ENCODE assay signal across 25 cellular contexts in genomic region chr13:32354040-32354439, GRCh38.
DNase-seq lines count a peak whose midpoint lies in the region; ATAC-seq and TF ChIP-seq lines count a peak whose summit lies in the region.
"Had no signal": no experiment of that assay in that cellular context is flagged by ENCODE, and none has a peak within 500 bp of the region (broad histone marks: within the 10 kb centered on the region; RNA-seq: fewer than 3 reads in every experiment).

No MANE protein-coding gene starts in this region.

- H3K27ac ChIP-seq in effector memory CD4-positive, alpha-beta T cell (ENCODE audit: insufficient read depth, low read length, poor library complexity, severe bottlenecking) = no peak overlapping the region
- H3K27ac ChIP-seq in WERI-Rb-1 = no peak overlapping the region

- H3K9me3 Mint-ChIP-seq in memory B cell = no peaks in the 10 kb centered on the region
- H3K9me3 Mint-ChIP-seq: activated naive CD4-positive, alpha-beta T cell treated with anti-CD3 and anti-CD28 coated beads, Interleukin-2, amount 50 U/mL, for 24 hours; activated T-helper 1 cell treated with anti-CD3 and anti-CD28 coated beads, Interleukin-12 subunit alpha, Interleukin-12 subunit beta, Interleukin-2, Interleukin-4 antibody, amounts not matched to agents 30 ng/mL and 10 ng/mL and 1 ng/mL, durations not matched to agents 14 hours and 24 hours and 36 hours; CD8-positive, alpha-beta T cell; central memory CD8-positive, alpha-beta T cell had no signal

- no peaks in the 10 kb centered on the region for H3K27me3 Mint-ChIP-seq in memory B cell
- H3K27me3 Mint-ChIP-seq: activated naive CD4-positive, alpha-beta T cell treated with anti-CD3 and anti-CD28 coated beads, Interleukin-2, amount 50 U/mL, for 24 hours; central memory CD8-positive, alpha-beta T cell had no signal

- TF ChIP-seq CTCF in WERI-Rb-1 (IDR thresholded peaks at IDR 0.05; ENCODE audit: low read depth, low read length) = no peak

- no peak overlapping the region for H3K4me3 Mint-ChIP-seq in memory B cell
- H3K4me3 Mint-ChIP-seq: activated naive CD4-positive, alpha-beta T cell treated with anti-CD3 and anti-CD28 coated beads, Interleukin-2, amount 50 U/mL, for 24 hours; activated T-helper 1 cell treated with anti-CD3 and anti-CD28 coated beads, Interleukin-12 subunit alpha, Interleukin-12 subunit beta, Interleukin-2, Interleukin-4 antibody, amounts not matched to agents 30 ng/mL and 10 ng/mL and 1 ng/mL, durations not matched to agents 14 hours and 24 hours and 36 hours; CD8-positive, alpha-beta T cell; central memory CD8-positive, alpha-beta T cell had no signal

- H3K4me1 ChIP-seq in effector memory CD4-positive, alpha-beta T cell (ENCODE audit: control insufficient read depth, insufficient read depth, low read length, poor library complexity, severe bottlenecking) = no peaks in the 10 kb centered on the region

- no peak overlapping the region for H3K4me3 ChIP-seq in effector memory CD4-positive, alpha-beta T cell (ENCODE audit: insufficient read depth, low read depth, low read length, poor library complexity, severe bottlenecking)
- no peak overlapping the region for H3K4me3 ChIP-seq in WERI-Rb-1 (ENCODE audit: low read depth, low read length)
- H3K4me3 ChIP-seq: K562, lung, smooth muscle cell had no signal

- peaks cover 4% of the 10 kb centered on the region for H3K36me3 Mint-ChIP-seq in memory B cell
- H3K36me3 Mint-ChIP-seq: CD8-positive, alpha-beta T cell had no signal

- no peak for DNase-seq in memory B cell (ENCODE audit: low spot score in 2 of 2)
- DNase-seq in effector memory CD4-positive, alpha-beta T cell = no peak
- no peak for DNase-seq in DMS53 (lab: John Stamatoyannopoulos, UW)
- no peak for DNase-seq in WERI-Rb-1
- DNase-seq: activated CD4-positive, alpha-beta T cell treated with anti-CD3 and anti-CD28 coated beads for 4 hours; CD8-positive, alpha-beta T cell; DMS79; erythroblast; foreskin melanocyte; MM.1S; NCI-H1694; NCI-H82; PC-3; SHP77; stimulated activated CD4-positive, alpha-beta T cell treated with anti-CD3 and anti-CD28 coated beads, Interleukin-4, amount 100 ng/mL, for 24 hours had no signal

- no peaks in the 10 kb centered on the region for H3K9me3 ChIP-seq in effector memory CD4-positive, alpha-beta T cell (ENCODE audit: control insufficient read depth, low read length)
- no peaks in the 10 kb centered on the region for H3K9me3 ChIP-seq in WERI-Rb-1 (ENCODE audit: severe bottlenecking)

- H3K36me3 ChIP-seq in effector memory CD4-positive, alpha-beta T cell (ENCODE audit: control insufficient read depth, insufficient read depth, low read length) = no peaks in the 10 kb centered on the region
- peaks cover 30% of the 10 kb centered on the region for H3K36me3 ChIP-seq in WERI-Rb-1

- H3K4me1 Mint-ChIP-seq in memory B cell = no peaks in the 10 kb centered on the region
- H3K4me1 Mint-ChIP-seq: activated naive CD4-positive, alpha-beta T cell treated with anti-CD3 and anti-CD28 coated beads, Interleukin-2, amount 50 U/mL, for 24 hours; central memory CD8-positive, alpha-beta T cell had no signal

- H3K27me3 ChIP-seq in effector memory CD4-positive, alpha-beta T cell (replicated peaks; ENCODE audit: control insufficient read depth, insufficient read depth, low read length, poor library complexity, severe bottlenecking) = no peaks in the 10 kb centered on the region
- no peaks in the 10 kb centered on the region for H3K27me3 ChIP-seq in WERI-Rb-1 (ENCODE audit: insufficient read depth, low read depth, severe bottlenecking)

- peak; percentile 64 for ATAC-seq in GM18861 (IDR thresholded peaks at IDR 0.05; ENCODE audit: unreplicated experiment)
- peak; percentile 64 for ATAC-seq in GM21423 (IDR thresholded peaks at IDR 0.05; ENCODE audit: unreplicated experiment)
- peak; percentile 61 for ATAC-seq in HG03064 (IDR thresholded peaks at IDR 0.05; ENCODE audit: low read depth, unreplicated experiment)
- peak; percentile 80 for ATAC-seq in memory B cell (ENCODE audit: low read depth)
- ATAC-seq in GM21576 (IDR thresholded peaks at IDR 0.05; ENCODE audit: unreplicated experiment) = no peak
- ATAC-seq: CD8-positive, alpha-beta T cell; K562; PC-3 had no signal

- H3K27ac Mint-ChIP-seq in memory B cell = no peak overlapping the region
- H3K27ac Mint-ChIP-seq: activated naive CD4-positive, alpha-beta T cell treated with anti-CD3 and anti-CD28 coated beads, Interleukin-2, amount 50 U/mL, for 24 hours; activated T-helper 1 cell treated with anti-CD3 and anti-CD28 coated beads, Interleukin-12 subunit alpha, Interleukin-12 subunit beta, Interleukin-2, Interleukin-4 antibody, amounts not matched to agents 30 ng/mL and 10 ng/mL and 1 ng/mL, durations not matched to agents 14 hours and 24 hours and 36 hours; CD8-positive, alpha-beta T cell had no signal
